11 cellular contexts compared by ENCODE assay signal in the genomic region with DNA sequence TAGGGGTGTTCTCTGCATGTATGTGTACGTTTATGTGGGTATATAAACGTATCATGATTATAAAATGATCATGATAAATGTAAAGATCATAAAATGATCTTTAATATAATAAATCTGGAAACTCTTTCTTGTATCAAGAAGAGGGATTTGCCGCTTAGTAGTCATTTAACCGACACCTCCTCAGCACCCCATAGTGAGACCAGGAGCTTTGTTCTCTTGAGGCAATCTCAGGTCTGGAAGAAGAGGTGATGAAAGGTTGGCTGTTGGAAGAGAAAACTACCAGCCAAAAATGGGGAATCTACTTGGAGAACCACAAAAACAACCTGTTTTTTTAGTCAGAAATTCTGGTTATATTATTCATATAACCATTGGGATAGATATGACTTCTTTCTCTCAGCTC. TPM values are rescaled to one million over a fixed set of nuclear protein-coding genes. Genes with fewer than 3 reads are reported as not detected.
DNase-seq lines count a peak whose midpoint lies in the region; ATAC-seq and TF ChIP-seq lines count a peak whose summit lies in the region.
"Had no signal": no experiment of that assay in that cellular context is flagged by ENCODE, and none has a peak within 500 bp of the region (broad histone marks: within the 10 kb centered on the region; RNA-seq: fewer than 3 reads in every experiment).

No MANE protein-coding gene starts in this region.

- H3F3A ChIP-seq in Loucy (ENCODE audit: low read depth), result peaks cover 34% of the 10 kb centered on the region

- H3K4me2 ChIP-seq in Loucy (ENCODE audit: low read depth, low read length, poor library complexity, severe bottlenecking), result peak overlapping the region; percentile 90

- no peaks in the 10 kb centered on the region for H3K27me3 Mint-ChIP-seq in CD4-positive, CD25-positive, alpha-beta regulatory T cell

- no peaks in the 10 kb centered on the region for H3K9me2 ChIP-seq in Loucy (replicated peaks; ENCODE audit: low read depth, low read length)

- H3K9me3 ChIP-seq in CD4-positive, CD25-positive, alpha-beta regulatory T cell (ENCODE audit: control insufficient read depth in 2 of 2, low read length in 2 of 2), result no peaks in the 10 kb centered on the region
- H3K9me3 ChIP-seq in Loucy (ENCODE audit: insufficient read depth, low read depth, low read length) (no peaks in the 10 kb centered on the region), colonic mucosa (no peaks in the 10 kb centered on the region), sigmoid colon (no peaks in the 10 kb centered on the region)

- no peak for TF ChIP-seq CTCF in Loucy (conservative IDR thresholded peaks at IDR 0.05; ENCODE audit: low read length)
- no peak for TF ChIP-seq CTCF in colonic mucosa (IDR thresholded peaks at IDR 0.05)
- no peak for TF ChIP-seq CTCF in sigmoid colon (IDR thresholded peaks at IDR 0.05)

- H3K27me3 ChIP-seq in CD4-positive, CD25-positive, alpha-beta regulatory T cell (ENCODE audit: control insufficient read depth, insufficient read depth, low read length), result no peaks in the 10 kb centered on the region
- H3K27me3 ChIP-seq in Loucy (ENCODE audit: insufficient read depth, low read length, poor library complexity, severe bottlenecking), result no peaks in the 10 kb centered on the region
- no peaks in the 10 kb centered on the region for H3K27me3 ChIP-seq in colonic mucosa
- no peaks in the 10 kb centered on the region for H3K27me3 ChIP-seq in sigmoid colon

- peak overlapping the region; percentile 71 for H3K4me3 ChIP-seq in CD4-positive, CD25-positive, alpha-beta regulatory T cell (ENCODE audit: low read depth, low read length)
- H3K4me3 ChIP-seq in Loucy (ENCODE audit: low read length, poor library complexity, severe bottlenecking), result peak overlapping the region; percentile 67
- H3K4me3 ChIP-seq in colonic mucosa, result no peak overlapping the region
- no peak overlapping the region for H3K4me3 ChIP-seq in sigmoid colon

- peak overlapping the region; percentile 76 for H3K27ac ChIP-seq in CD4-positive, CD25-positive, alpha-beta regulatory T cell (ENCODE audit: insufficient read depth, low read length, poor library complexity, severe bottlenecking)
- peak overlapping the region; percentile 56 for H3K27ac ChIP-seq in colonic mucosa
- H3K27ac ChIP-seq in sigmoid colon, result peak overlapping the region; percentile 59 to 75 (median 74)
- H3K27ac ChIP-seq in caudate nucleus (ENCODE audit: low read depth, low read length), result no peak overlapping the region

- no peaks in the 10 kb centered on the region for H3K9me3 Mint-ChIP-seq in CD4-positive, CD25-positive, alpha-beta regulatory T cell

- H3K9ac ChIP-seq in Loucy (ENCODE audit: low read depth, low read length, poor library complexity, severe bottlenecking), result peak overlapping the region; percentile 79
- H3K9ac ChIP-seq in colonic mucosa (ENCODE audit: low read depth in 2 of 2, low read length in 2 of 2), result no peak overlapping the region

- 56 to 70% methylated on average over 4 of the region's 4 CpGs for WGBS in sigmoid colon, 2 donors

- H3K36me3 ChIP-seq in CD4-positive, CD25-positive, alpha-beta regulatory T cell (ENCODE audit: control insufficient read depth, insufficient read depth, low read length), result peaks cover 45% of the 10 kb centered on the region
- H3K36me3 ChIP-seq in Loucy (ENCODE audit: insufficient read depth, low read length), result peaks cover 49% of the 10 kb centered on the region
- H3K36me3 ChIP-seq in colonic mucosa, result peaks cover 3% of the 10 kb centered on the region
- H3K36me3 ChIP-seq in sigmoid colon, result peaks cover 17 to 52% (median 36%) of the 10 kb centered on the region in 4 donors

- intact Hi-C loops in colonic mucosa (cut with DNase I) (no loop called here), sigmoid colon (cut with DNase I) (no loop called here)

- H3K4me3 Mint-ChIP-seq in CD4-positive, CD25-positive, alpha-beta regulatory T cell, result peak overlapping the region; percentile 43 to 81 (median 48)

- peaks cover 78% of the 10 kb centered on the region for H3K4me1 ChIP-seq in CD4-positive, CD25-positive, alpha-beta regulatory T cell (ENCODE audit: control insufficient read depth, insufficient read depth, low read length, poor library complexity, severe bottlenecking)
- peaks cover 88% of the 10 kb centered on the region for H3K4me1 ChIP-seq in Loucy (ENCODE audit: insufficient read depth, low read length, poor library complexity, severe bottlenecking)
- peaks cover 5% of the 10 kb centered on the region for H3K4me1 ChIP-seq in colonic mucosa
- peaks cover 0 to 84% (median 75%) of the 10 kb centered on the region in 4 donors for H3K4me1 ChIP-seq in sigmoid colon

- H3K36me3 Mint-ChIP-seq in CD4-positive, CD25-positive, alpha-beta regulatory T cell, result peaks cover 39% of the 10 kb centered on the region

- TF ChIP-seq EP300 in sigmoid colon (IDR thresholded peaks at IDR 0.05), result no peak

- TF ChIP-seq POLR2A in sigmoid colon (IDR thresholded peaks at IDR 0.05), result no peak

- no peak for ATAC-seq in CD4-positive, CD25-positive, alpha-beta regulatory T cell (ENCODE audit: low read depth in 2 of 2)
- no peak for ATAC-seq in HG02870 (IDR thresholded peaks at IDR 0.05; ENCODE audit: unreplicated experiment)

- H3K79me2 ChIP-seq in Loucy (ENCODE audit: insufficient read depth, low read length), result peaks cover 78% of the 10 kb centered on the region

- no peaks in the 10 kb centered on the region for H4K20me1 ChIP-seq in Loucy (ENCODE audit: insufficient read depth, low read length, poor library complexity, severe bottlenecking)

- H2AFZ ChIP-seq in Loucy (ENCODE audit: low read length), result no peak overlapping the region

- peak overlapping the region; percentile 87 to 96 (median 91) for H3K27ac Mint-ChIP-seq in CD4-positive, CD25-positive, alpha-beta regulatory T cell

- no peak for DNase-seq in CD4-positive, CD25-positive, alpha-beta regulatory T cell
- DNase-seq in colonic mucosa (no peak), sigmoid colon (no peak), caudate nucleus (lab: John Stamatoyannopoulos, UW) (no peak), EL (no peak)
- DNase-seq: GOT3, NCI-H1092, NCI-H446 treated with DMSO at 0.1 percent for 48 hours, RPMI8226 had no signal

- peaks cover 52 to 96% (median 69%) of the 10 kb centered on the region in 4 donors for H3K4me1 Mint-ChIP-seq in CD4-positive, CD25-positive, alpha-beta regulatory T cell

RNA-seq across cellular contexts. Expression of gene TGFBR2, which starts 38.7 kb away (rescaled TPM):
- 57.4 TPM for total RNA-seq in CD4-positive, CD25-positive, alpha-beta regulatory T cell
- polyA plus RNA-seq in CD4-positive, CD25-positive, alpha-beta regulatory T cell, result 10 to 100 TPM; 35.8 to 92.6 (median 61.0) TPM
- total RNA-seq in colonic mucosa, result 10 to 100 TPM; 32.4 to 53.5 TPM
- 100 to 1,000 TPM; 215 to 243 (median 234) TPM for total RNA-seq in sigmoid colon
- polyA plus RNA-seq in sigmoid colon, result 10 to 100 TPM in 2 of 3 donors, 1 to 10 TPM in 1; 9.9 to 56.4 (median 32.4) TPM

Comparison
In these comparisons a context has a peak if more than half of its experiments do, and no peak if none do; other contexts are left out.
1. H3K4me3 ChIP-seq: peak in CD4-positive, CD25-positive, alpha-beta regulatory T cell (single experiment) and Loucy (single experiment); none in colonic mucosa (single experiment) and sigmoid colon (0 of 4).